14 cellular contexts compared by ENCODE assay signal in genomic region chr15:98002874-98003273, GRCh38.
"Had no signal": no experiment of that assay in that cellular context is flagged by ENCODE, and none has a peak within 500 bp of the region (broad histone marks: within the 10 kb centered on the region; RNA-seq: fewer than 3 reads in every experiment).

No MANE protein-coding gene starts in this region.

- H3K36me3 Mint-ChIP-seq: activated naive CD4-positive, alpha-beta T cell treated with anti-CD3 and anti-CD28 coated beads, Interleukin-2, amount 10 ng/mL, durations not matched to agents 7 days and 5 days had no signal

- H3K36me3 ChIP-seq: gastrocnemius medialis, tibial nerve had no signal

- H3K4me3 ChIP-seq: coronary artery, gastrocnemius medialis, lung, skin epidermis, tibial nerve had no signal

- H3K9me3 Mint-ChIP-seq: activated B cell treated with CpG ODN at 0.5 μM for 24 hours; activated CD4-positive, alpha-beta T cell treated with anti-CD3 and anti-CD28 coated beads, Interleukin-2, amount 10 ng/mL, durations not matched to agents 24 days and 14 days; activated naive CD4-positive, alpha-beta T cell treated with anti-CD3 and anti-CD28 coated beads, Interleukin-2, amount 10 ng/mL, durations not matched to agents 7 days and 5 days; activated T-helper 17 cell treated with anti-CD3 and anti-CD28 coated beads, Interleukin-2, amount 50 U/mL, for 72 hours; nephron had no signal

- H3K27me3 Mint-ChIP-seq: activated B cell treated with CpG ODN at 0.5 μM for 24 hours; activated CD4-positive, alpha-beta T cell treated with anti-CD3 and anti-CD28 coated beads, Interleukin-2, amount 10 ng/mL, durations not matched to agents 24 days and 14 days; activated naive CD4-positive, alpha-beta T cell treated with anti-CD3 and anti-CD28 coated beads, Interleukin-2, amount 10 ng/mL, durations not matched to agents 7 days and 5 days; activated T-helper 17 cell treated with anti-CD3 and anti-CD28 coated beads, Interleukin-2, amount 50 U/mL, for 72 hours; T-helper 17 cell had no signal

- H3K4me1 ChIP-seq: gastrocnemius medialis had no signal

- H3K4me3 Mint-ChIP-seq: activated B cell treated with CpG ODN at 0.5 μM for 24 hours; activated CD4-positive, alpha-beta T cell treated with anti-CD3 and anti-CD28 coated beads, Interleukin-2, amount 10 ng/mL, durations not matched to agents 24 days and 14 days; activated naive CD4-positive, alpha-beta T cell treated with anti-CD3 and anti-CD28 coated beads, Interleukin-2, amount 10 ng/mL, durations not matched to agents 7 days and 5 days; activated T-helper 17 cell treated with anti-CD3 and anti-CD28 coated beads, Interleukin-2, amount 50 U/mL, for 72 hours; nephron; T-helper 17 cell had no signal

- H3K27me3 ChIP-seq: gastrocnemius medialis, tibial nerve had no signal

- H3K4me1 Mint-ChIP-seq: activated B cell treated with CpG ODN at 0.5 μM for 24 hours; activated CD4-positive, alpha-beta T cell treated with anti-CD3 and anti-CD28 coated beads, Interleukin-2, amount 10 ng/mL, durations not matched to agents 24 days and 14 days; activated naive CD4-positive, alpha-beta T cell treated with anti-CD3 and anti-CD28 coated beads, Interleukin-2, amount 10 ng/mL, durations not matched to agents 7 days and 5 days; activated T-helper 17 cell treated with anti-CD3 and anti-CD28 coated beads, Interleukin-2, amount 50 U/mL, for 72 hours; nephron; T-helper 17 cell had no signal

- DNase-seq: activated B cell treated with CpG ODN at 0.5 μM for 24 hours; activated CD4-positive, alpha-beta T cell treated with anti-CD3 and anti-CD28 coated beads, Interleukin-2, amount 10 ng/mL, durations not matched to agents 24 days and 14 days; activated naive CD4-positive, alpha-beta T cell treated with anti-CD3 and anti-CD28 coated beads, Interleukin-2, amount 10 ng/mL, durations not matched to agents 7 days and 5 days; activated T-cell treated with anti-CD3 and anti-CD28 coated beads for 4 hours; effector CD4-positive, alpha-beta T cell; gastrocnemius medialis; hippocampal formation; T-helper 17 cell had no signal

- H3K27ac ChIP-seq: coronary artery, gastrocnemius medialis had no signal

- H3K9me3 ChIP-seq: gastrocnemius medialis, tibial nerve had no signal

- H3K27ac Mint-ChIP-seq: activated B cell treated with CpG ODN at 0.5 μM for 24 hours; activated CD4-positive, alpha-beta T cell treated with anti-CD3 and anti-CD28 coated beads, Interleukin-2, amount 10 ng/mL, durations not matched to agents 24 days and 14 days; activated naive CD4-positive, alpha-beta T cell treated with anti-CD3 and anti-CD28 coated beads, Interleukin-2, amount 10 ng/mL, durations not matched to agents 7 days and 5 days; activated T-helper 17 cell treated with anti-CD3 and anti-CD28 coated beads, Interleukin-2, amount 50 U/mL, for 72 hours; nephron; T-helper 17 cell had no signal
